24 cellular contexts compared by ENCODE assay signal in genomic region chr18:76982038-76982437, GRCh38.
DNase-seq lines count a peak whose midpoint lies in the region; ATAC-seq and TF ChIP-seq lines count a peak whose summit lies in the region.
"Had no signal": no experiment of that assay in that cellular context is flagged by ENCODE, and none has a peak within 500 bp of the region (broad histone marks: within the 10 kb centered on the region; RNA-seq: fewer than 3 reads in every experiment).

No MANE protein-coding gene starts in this region.

- peak overlapping the region; percentile 46 for H3K27ac Mint-ChIP-seq in central memory CD8-positive, alpha-beta T cell (ENCODE audit: low read depth)
- H3K27ac Mint-ChIP-seq in neural progenitor cell, result no peak overlapping the region
- H3K27ac Mint-ChIP-seq: activated naive CD8-positive, alpha-beta T cell treated with anti-CD3 and anti-CD28 coated beads for 36 hours; stimulated activated naive CD8-positive, alpha-beta T cell treated with anti-CD3 and anti-CD28 coated beads, Interleukin-15, Interleukin-2, amounts not matched to agents 100 ng/mL and 50 ng/mL, for 24 hours had no signal

- H3F3A ChIP-seq in neural progenitor cell (ENCODE audit: low read depth), result no peaks in the 10 kb centered on the region

- H3K4me1 Mint-ChIP-seq in central memory CD8-positive, alpha-beta T cell, result peaks cover 11% of the 10 kb centered on the region
- peaks cover 49% of the 10 kb centered on the region for H3K4me1 Mint-ChIP-seq in neural progenitor cell

- H3K27me3 ChIP-seq in mucosa of rectum (ENCODE audit: control insufficient read depth in 2 of 2, insufficient read depth in 2 of 2, low read length in 2 of 2), result no peaks in the 10 kb centered on the region
- H3K27me3 ChIP-seq in neural progenitor cell, result no peaks in the 10 kb centered on the region
- H3K27me3 ChIP-seq: neutrophil, upper lobe of left lung had no signal

- no peaks in the 10 kb centered on the region for H3K79me2 ChIP-seq in neural progenitor cell (ENCODE audit: low read depth)

- H3K4me1 ChIP-seq in mucosa of rectum (ENCODE audit: control insufficient read depth in 2 of 2, insufficient read depth in 2 of 2, low read length in 2 of 2), result peaks cover 22 to 29% of the 10 kb centered on the region in 2 donors
- H3K4me1 ChIP-seq in neural progenitor cell, result peaks cover 19% of the 10 kb centered on the region
- H3K4me1 ChIP-seq: foreskin keratinocyte had no signal

- ATAC-seq in central memory CD8-positive, alpha-beta T cell (replicated peaks; ENCODE audit: extremely low read depth, poor library complexity, severe bottlenecking), result no peak
- ATAC-seq in GM18868 (IDR thresholded peaks at IDR 0.05; ENCODE audit: unreplicated experiment), result no peak
- ATAC-seq: foreskin keratinocyte had no signal

- no peak for TF ChIP-seq CTCF in neural progenitor cell (IDR thresholded peaks at IDR 0.05)

- H3K27ac ChIP-seq in mucosa of rectum (ENCODE audit: low read depth in 2 of 2, low read length in 2 of 2) (peak overlapping the region; percentile 72 to 75), neural progenitor cell (no peak overlapping the region)
- H3K27ac ChIP-seq: foreskin keratinocyte, neutrophil, upper lobe of left lung had no signal

- H4K20me1 ChIP-seq in neural progenitor cell (ENCODE audit: low read depth), result no peaks in the 10 kb centered on the region

- intact Hi-C loops in posterior vena cava (cut with DNase I), result no loop called here

- H3K4me3 Mint-ChIP-seq in central memory CD8-positive, alpha-beta T cell, result no peak overlapping the region
- H3K4me3 Mint-ChIP-seq in neural progenitor cell, result no peak overlapping the region
- H3K4me3 Mint-ChIP-seq: activated naive CD8-positive, alpha-beta T cell treated with anti-CD3 and anti-CD28 coated beads for 36 hours; immature natural killer cell; stimulated activated naive CD8-positive, alpha-beta T cell treated with anti-CD3 and anti-CD28 coated beads, Interleukin-15, Interleukin-2, amounts not matched to agents 100 ng/mL and 50 ng/mL, for 24 hours had no signal

- no peaks in the 10 kb centered on the region for H3K9me3 ChIP-seq in mucosa of rectum (ENCODE audit: control insufficient read depth in 2 of 2, low read length in 2 of 2)
- H3K9me3 ChIP-seq in neural progenitor cell (ENCODE audit: low read depth), result no peaks in the 10 kb centered on the region
- H3K9me3 ChIP-seq: neutrophil, upper lobe of left lung had no signal

- DNase-seq in activated CD8-positive, alpha-beta memory T cell treated with anti-CD3 and anti-CD28 coated beads, Interleukin-2, amount 50 U/mL, for 48 hours, result peak; percentile 28
- DNase-seq in activated CD8-positive, alpha-beta memory T cell treated with anti-CD3 and anti-CD28 coated beads, Interleukin-2, amount 50 U/mL, for 4 hours, result no peak
- DNase-seq in central memory CD8-positive, alpha-beta T cell (ENCODE audit: low spot score in 2 of 2), result no peak
- DNase-seq in ureter (ENCODE audit: low spot score), result peak; percentile 28
- no peak for DNase-seq in neural progenitor cell (ENCODE audit: low spot score)
- DNase-seq in posterior vena cava (ENCODE audit: low spot score), result no peak
- DNase-seq: activated CD4-positive, alpha-beta T cell treated with anti-CD3 and anti-CD28 coated beads for 1 hour; activated naive CD8-positive, alpha-beta T cell treated with anti-CD3 and anti-CD28 coated beads for 36 hours; AML-193; Calu3; central memory CD4-positive, alpha-beta T cell; effector CD4-positive, alpha-beta T cell; foreskin keratinocyte; immature natural killer cell; Kasumi-1; NCI-H1694; NCI-H2171 treated with DMSO at 0.1 percent for 48 hours; NCI-H526 treated with DMSO at 0.1 percent for 48 hours; upper lobe of left lung had no signal

- H2AFZ ChIP-seq in neural progenitor cell (replicated peaks), result no peak overlapping the region

- peaks cover 16% of the 10 kb centered on the region for H3K36me3 Mint-ChIP-seq in central memory CD8-positive, alpha-beta T cell (ENCODE audit: insufficient read depth)
- peaks cover 7% of the 10 kb centered on the region for H3K36me3 Mint-ChIP-seq in neural progenitor cell
- H3K36me3 Mint-ChIP-seq: activated naive CD8-positive, alpha-beta T cell treated with anti-CD3 and anti-CD28 coated beads for 36 hours had no signal

- no peak overlapping the region for H3K4me2 ChIP-seq in neural progenitor cell
- H3K4me2 ChIP-seq: smooth muscle cell had no signal

- H3K4me3 ChIP-seq in mucosa of rectum (ENCODE audit: low read length in 2 of 2) (peak overlapping the region in 1 of 2 donors; percentile 5), neural progenitor cell (no peak overlapping the region)
- H3K4me3 ChIP-seq: smooth muscle cell, upper lobe of left lung had no signal

- H3K9me3 Mint-ChIP-seq in central memory CD8-positive, alpha-beta T cell, result no peaks in the 10 kb centered on the region
- H3K9me3 Mint-ChIP-seq in neural progenitor cell, result no peaks in the 10 kb centered on the region
- H3K9me3 Mint-ChIP-seq: activated naive CD8-positive, alpha-beta T cell treated with anti-CD3 and anti-CD28 coated beads for 36 hours; immature natural killer cell; stimulated activated naive CD8-positive, alpha-beta T cell treated with anti-CD3 and anti-CD28 coated beads, Interleukin-15, Interleukin-2, amounts not matched to agents 100 ng/mL and 50 ng/mL, for 24 hours had no signal

- no peaks in the 10 kb centered on the region for H3K36me3 ChIP-seq in mucosa of rectum (ENCODE audit: control insufficient read depth in 2 of 2, insufficient read depth in 2 of 2, low read length in 2 of 2)
- H3K36me3 ChIP-seq in neural progenitor cell, result no peaks in the 10 kb centered on the region
- H3K36me3 ChIP-seq: neutrophil, upper lobe of left lung had no signal

- no peaks in the 10 kb centered on the region for H3K27me3 Mint-ChIP-seq in central memory CD8-positive, alpha-beta T cell
- H3K27me3 Mint-ChIP-seq in neural progenitor cell (ENCODE audit: insufficient read depth, low read depth), result peaks cover 2% of the 10 kb centered on the region
- H3K27me3 Mint-ChIP-seq: activated naive CD8-positive, alpha-beta T cell treated with anti-CD3 and anti-CD28 coated beads for 36 hours; stimulated activated naive CD8-positive, alpha-beta T cell treated with anti-CD3 and anti-CD28 coated beads, Interleukin-15, Interleukin-2, amounts not matched to agents 100 ng/mL and 50 ng/mL, for 24 hours had no signal

- H3K9ac ChIP-seq in mucosa of rectum (ENCODE audit: low read depth in 1 of 2, low read length in 2 of 2) (no peak overlapping the region), neural progenitor cell (no peak overlapping the region)

Comparison
In these comparisons a context has a peak if more than half of its experiments do, and no peak if none do; other contexts are left out.
1. DNase-seq: peak in activated CD8-positive, alpha-beta memory T cell treated with anti-CD3 and anti-CD28 coated beads, Interleukin-2, amount 50 U/mL, for 48 hours (single experiment) and ureter (single experiment); none in activated CD8-positive, alpha-beta memory T cell treated with anti-CD3 and anti-CD28 coated beads, Interleukin-2, amount 50 U/mL, for 4 hours (single experiment), central memory CD8-positive, alpha-beta T cell (0 of 2), neural progenitor cell (single experiment) and posterior vena cava (single experiment).